ENCODE assay signal across 16 cellular contexts in genomic region chr10:68302503-68302823, GRCh38. TPM values are rescaled to one million over a fixed set of nuclear protein-coding genes. Genes with fewer than 3 reads are reported as not detected.
DNase-seq lines count a peak whose midpoint lies in the region; ATAC-seq, FAIRE-seq and TF ChIP-seq lines count a peak whose summit lies in the region.
"Had no signal": no experiment of that assay in that cellular context is flagged by ENCODE, and none has a peak within 500 bp of the region (broad histone marks: within the 10 kb centered on the region; RNA-seq: fewer than 3 reads in every experiment).

No MANE protein-coding gene starts in this region.

- H3K9me3 ChIP-seq in RWPE2 (ENCODE audit: severe bottlenecking) (no peaks in the 10 kb centered on the region), kidney (ENCODE audit: control insufficient read depth in 1 of 2, low read length in 2 of 2) (no peaks in the 10 kb centered on the region), ovary (no peaks in the 10 kb centered on the region)
- H3K9me3 ChIP-seq: colonic mucosa, heart right ventricle, psoas muscle had no signal

- no peaks in the 10 kb centered on the region for H3K27me3 ChIP-seq in RWPE2 (ENCODE audit: insufficient read depth, poor library complexity, severe bottlenecking)
- no peaks in the 10 kb centered on the region for H3K27me3 ChIP-seq in ovary
- H3K27me3 ChIP-seq: colonic mucosa, heart right ventricle had no signal

- no peak overlapping the region for H3K27ac ChIP-seq in RWPE2 (ENCODE audit: poor library complexity, severe bottlenecking)
- H3K27ac ChIP-seq in kidney (ENCODE audit: low read depth in 2 of 2, low read length in 2 of 2): peak overlapping the region in 1 of 2 donors; percentile 16
- H3K27ac ChIP-seq in ovary: no peak overlapping the region
- H3K27ac ChIP-seq: colonic mucosa, heart right ventricle, psoas muscle had no signal

- H3K9me3 Mint-ChIP-seq in HFFc6: no peaks in the 10 kb centered on the region
- H3K9me3 Mint-ChIP-seq in nephron: no peaks in the 10 kb centered on the region
- H3K9me3 Mint-ChIP-seq: activated naive CD4-positive, alpha-beta T cell treated with anti-CD3 and anti-CD28 coated beads, Interleukin-2, amount 50 U/mL, for 24 hours; naive B cell had no signal

- H3K27me3 Mint-ChIP-seq in HFFc6 (ENCODE audit: insufficient read depth): no peaks in the 10 kb centered on the region
- H3K27me3 Mint-ChIP-seq in nephron (ENCODE audit: low read depth): no peaks in the 10 kb centered on the region
- H3K27me3 Mint-ChIP-seq: activated naive CD4-positive, alpha-beta T cell treated with anti-CD3 and anti-CD28 coated beads, Interleukin-2, amount 50 U/mL, for 24 hours; naive B cell had no signal

- no peaks in the 10 kb centered on the region for H3K4me1 ChIP-seq in RWPE2 (ENCODE audit: insufficient read depth, poor library complexity, severe bottlenecking)
- H3K4me1 ChIP-seq in kidney (ENCODE audit: control insufficient read depth in 1 of 2, insufficient read depth in 1 of 2, low read depth in 1 of 2, low read length in 2 of 2): peaks cover 5 to 15% of the 10 kb centered on the region in 2 donors
- no peaks in the 10 kb centered on the region for H3K4me1 ChIP-seq in ovary (ENCODE audit: insufficient read depth)
- H3K4me1 ChIP-seq: psoas muscle had no signal

- FAIRE-seq in kidney (lab: Jason Lieb, UNC): no peak
- FAIRE-seq: astrocyte, HTR-8/SVneo had no signal

- no peak for TF ChIP-seq POLR2A in ovary (IDR thresholded peaks at IDR 0.05)

- ATAC-seq in GM18502 (IDR thresholded peaks at IDR 0.05; ENCODE audit: poor library complexity, unreplicated experiment) (peak; percentile 22), RWPE2 (ENCODE audit: low read depth) (no peak)

- TF ChIP-seq EP300 in ovary (IDR thresholded peaks at IDR 0.05): no peak

- H3K4me3 Mint-ChIP-seq in HFFc6 (no peak overlapping the region), nephron (no peak overlapping the region)
- H3K4me3 Mint-ChIP-seq: activated naive CD4-positive, alpha-beta T cell treated with anti-CD3 and anti-CD28 coated beads, Interleukin-2, amount 50 U/mL, for 24 hours had no signal

- H3K4me1 Mint-ChIP-seq in HFFc6 (ENCODE audit: low read depth) (peaks cover 11% of the 10 kb centered on the region), nephron (peaks cover 11% of the 10 kb centered on the region)

- no peak overlapping the region for H3K9ac ChIP-seq in kidney (ENCODE audit: low read length in 2 of 2)

- H3K27ac Mint-ChIP-seq in HFFc6 (no peak overlapping the region), nephron (peak overlapping the region in 2 of 3 experiments; percentile 48 to 66)
- H3K27ac Mint-ChIP-seq: activated naive CD4-positive, alpha-beta T cell treated with anti-CD3 and anti-CD28 coated beads, Interleukin-2, amount 50 U/mL, for 24 hours had no signal

- DNase-seq in HFFc6 (no peak), RWPE2 (ENCODE audit: low spot score) (no peak), NCI-H2107 treated with DMSO at 0.1 percent for 48 hours (lab: John Stamatoyannopoulos, UW; ENCODE audit: unreplicated experiment) (no peak), HCEC 1CT (no peak), kidney (no peak), ovary (no peak)
- DNase-seq: activated T-cell treated with anti-CD3 and anti-CD28 coated beads, Interleukin-2, amount 50 U/mL, for 1 hour; colonic mucosa; heart right ventricle; psoas muscle had no signal

- 30 to 69% (median 32%) methylated on average over 2 of the region's 2 CpGs for WGBS in ovary, 3 donors

- no peak overlapping the region for H3K4me3 ChIP-seq in RWPE2 (ENCODE audit: severe bottlenecking)
- H3K4me3 ChIP-seq in kidney (ENCODE audit: low read length in 2 of 2): peak overlapping the region in 1 of 2 donors; percentile 0
- H3K4me3 ChIP-seq in ovary: no peak overlapping the region
- H3K4me3 ChIP-seq: colonic mucosa, heart right ventricle, psoas muscle had no signal

- TF ChIP-seq CTCF in HFFc6 (IDR thresholded peaks at IDR 0.05): peak; percentile 8; the same call in 1 of the 2 replicates
- TF ChIP-seq CTCF in RWPE2 (IDR thresholded peaks at IDR 0.05; ENCODE audit: poor library complexity, severe bottlenecking): peak; percentile 36
- TF ChIP-seq CTCF in nephron (IDR thresholded peaks at IDR 0.05; ENCODE audit: unreplicated experiment in 3 of 3): peak in 1 of 3 experiments; percentile 14
- no peak for TF ChIP-seq CTCF in kidney (IDR thresholded peaks at IDR 0.05; ENCODE audit: borderline replicate concordance, extremely low read depth, insufficient read depth)
- TF ChIP-seq CTCF in ovary (IDR thresholded peaks at IDR 0.05): no peak

- H3K36me3 ChIP-seq in RWPE2 (ENCODE audit: low read depth): no peaks in the 10 kb centered on the region
- no peaks in the 10 kb centered on the region for H3K36me3 ChIP-seq in kidney (ENCODE audit: control insufficient read depth in 1 of 2, insufficient read depth in 2 of 2, low read length in 2 of 2)
- H3K36me3 ChIP-seq in ovary: no peaks in the 10 kb centered on the region
- H3K36me3 ChIP-seq: colonic mucosa, heart right ventricle had no signal

- intact Hi-C loops in kidney (cut with DNase I) (no loop called here), ovary (cut with DNase I) (no loop called here)

- H3K36me3 Mint-ChIP-seq in HFFc6 (ENCODE audit: low read depth): no peaks in the 10 kb centered on the region
- H3K36me3 Mint-ChIP-seq in nephron (ENCODE audit: low read depth): peaks cover 3% of the 10 kb centered on the region
- H3K36me3 Mint-ChIP-seq: activated naive CD4-positive, alpha-beta T cell treated with anti-CD3 and anti-CD28 coated beads, Interleukin-2, amount 50 U/mL, for 24 hours; naive B cell had no signal

RNA-seq across cellular contexts. Expression of gene HNRNPH3, which starts 29.4 kb away (rescaled TPM):
- total RNA-seq in HFFc6 (2021; fragmentation: NEBNext Ultra II Directional; extraction: Animal tissue kit (Norgen Biotek cat#: 25700)): 100 to 1,000 TPM; 105 to 170 (median 136) TPM
- total RNA-seq in kidney (114 TPM), ovary (100 to 1,000 TPM in 5 of 7 donors, 10 to 100 TPM in 2; 38.9 to 173 (median 114) TPM)
- polyA plus RNA-seq in kidney (ENCODE audit: insufficient read depth, low read depth, low replicate concordance) (119 TPM), ovary (100 to 1,000 TPM; 173 to 337 TPM)

RNA-seq across cellular contexts. Expression of gene PBLD, which starts 30.3 kb away (rescaled TPM):
- total RNA-seq in HFFc6 (2021; fragmentation: NEBNext Ultra II Directional; extraction: Animal tissue kit (Norgen Biotek cat#: 25700)): 10 to 100 TPM in 5 of 6 experiments, 1 to 10 TPM in 1; 9.9 to 13.6 (median 11.5) TPM
- total RNA-seq in kidney (33.5 TPM), ovary (1 to 10 TPM; 2.5 to 7.5 (median 3.0) TPM)
- polyA plus RNA-seq in kidney (ENCODE audit: insufficient read depth, low read depth, low replicate concordance) (104 TPM), ovary (1 to 10 TPM; 3.7 to 7.8 TPM)

Comparison
In these comparisons a context has a peak if more than half of its experiments do, and no peak if none do; other contexts are left out.
1. CTCF ChIP-seq: peak in HFFc6 (single experiment) and RWPE2 (single experiment); none in kidney (single experiment) and ovary (0 of 3).